ENCODE assay signal across 1 cellular context in the genomic region with DNA sequence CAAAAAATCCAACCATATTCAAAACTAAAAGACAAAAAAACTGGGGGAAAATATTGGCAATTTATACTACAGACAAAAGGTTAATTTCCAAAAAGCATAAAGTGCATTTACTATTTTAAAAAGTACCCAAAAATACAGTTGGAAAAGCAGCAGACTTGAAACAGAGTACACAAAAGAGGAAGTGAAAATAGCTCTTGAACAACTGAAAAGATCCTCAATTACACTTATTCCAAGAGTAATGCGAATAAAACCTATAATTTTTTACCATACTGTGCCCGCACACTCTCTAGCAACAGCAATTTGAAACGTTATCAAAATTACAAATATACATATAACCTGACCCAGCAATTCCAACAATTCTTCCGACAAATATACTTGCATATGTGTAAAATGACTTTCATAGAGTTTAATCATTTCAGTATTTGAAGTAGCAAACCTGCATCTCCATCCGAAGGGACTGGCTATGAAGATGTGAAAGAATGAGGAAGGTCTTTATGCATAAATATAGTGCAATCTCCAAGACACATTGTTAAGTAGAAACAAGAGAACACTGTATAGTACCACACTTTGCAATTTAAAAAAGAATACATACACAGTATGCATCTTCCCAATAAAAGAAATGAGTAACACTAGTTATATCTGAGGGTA.
A peak's percentile ranks its signal among the peaks of the same experiment; 100 is the strongest.
TF ChIP-seq lines count a peak whose summit lies in the region.

No MANE protein-coding gene starts in this region.

TF ChIP-seq in K562, 482 proteins besides CTCF, POLR2A, EP300 and RAD21:
- TF ChIP-seq HIVEP1 (CRISPR knock-in tag; IDR thresholded peaks at IDR 0.05) (no peak), SPI1 (IDR thresholded peaks at IDR 0.05; ENCODE audit: borderline replicate concordance, low read depth, low read length) (peak; percentile 69)
